ENCODE assay signal across 9 cellular contexts in the genomic region with DNA sequence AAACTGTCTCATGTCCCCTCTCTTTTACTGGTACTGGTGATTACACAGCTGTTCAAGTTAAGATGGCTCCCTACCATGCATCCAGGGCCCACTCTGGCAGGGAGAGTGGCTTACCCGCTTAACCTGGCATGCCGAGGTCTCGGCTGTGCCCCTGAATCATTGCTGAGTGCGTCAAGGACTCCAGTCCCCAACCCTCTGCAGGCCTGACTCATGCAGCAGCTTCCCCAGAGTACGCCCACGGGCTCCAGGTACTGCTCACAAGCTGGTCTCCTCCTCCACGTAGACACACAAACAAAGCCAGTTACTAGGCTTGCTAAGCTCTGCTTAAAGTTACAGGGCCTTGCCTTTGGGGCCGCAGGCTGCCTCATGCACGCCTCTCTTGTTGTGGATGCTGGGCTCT.
A peak's percentile ranks its signal among the peaks of the same experiment; 100 is the strongest.
DNase-seq lines count a peak whose midpoint lies in the region; FAIRE-seq and TF ChIP-seq lines count a peak whose summit lies in the region.
"Had no signal": no experiment of that assay in that cellular context is flagged by ENCODE, and none has a peak within 500 bp of the region (broad histone marks: within the 10 kb centered on the region; RNA-seq: fewer than 3 reads in every experiment).

No MANE protein-coding gene starts in this region.

- no peak overlapping the region for H3K4me3 ChIP-seq in kidney (ENCODE audit: low read length in 2 of 2)
- H3K4me3 ChIP-seq: SJSA1 had no signal

- no peak for TF ChIP-seq CTCF in kidney (IDR thresholded peaks at IDR 0.05; ENCODE audit: borderline replicate concordance, extremely low read depth, insufficient read depth)

- no peak overlapping the region for H3K9ac ChIP-seq in kidney (ENCODE audit: low read length in 2 of 2)

- intact Hi-C loops in kidney (cut with DNase I) = no loop called here

- no peak for FAIRE-seq in kidney (lab: Jason Lieb, UNC)

- no peaks in the 10 kb centered on the region for H3K9me3 ChIP-seq in kidney (ENCODE audit: control insufficient read depth in 1 of 2, low read length in 2 of 2)
- H3K9me3 ChIP-seq: SJSA1 had no signal

- H3K4me1 ChIP-seq in kidney (ENCODE audit: control insufficient read depth in 1 of 2, insufficient read depth in 1 of 2, low read depth in 1 of 2, low read length in 2 of 2) = no peaks in the 10 kb centered on the region
- H3K4me1 ChIP-seq: SJSA1 had no signal

- DNase-seq in NCI-H226 = peak; percentile 97
- DNase-seq in activated T-helper 1 cell treated with Interleukin-2 at 50 U/mL for 16 hours (ENCODE audit: low read depth) = peak; percentile 29
- DNase-seq in kidney = peak; percentile 88
- peak; percentile 94 for DNase-seq in stimulated activated CD8-positive, alpha-beta memory T cell treated with anti-CD3 and anti-CD28 coated beads, Interleukin-4, amount 100 ng/mL, for 48 hours
- DNase-seq in cerebellum (ENCODE audit: low spot score) = no peak
- DNase-seq in NCI-H524 (lab: John Stamatoyannopoulos, UW) = no peak
- DNase-seq in LoVo (ENCODE audit: low spot score) = no peak
- DNase-seq in mucosa of gallbladder (ENCODE audit: low spot score) = no peak

- H3K27ac ChIP-seq in kidney (ENCODE audit: low read depth in 2 of 2, low read length in 2 of 2) = no peak overlapping the region
- H3K27ac ChIP-seq: SJSA1 had no signal

- no peaks in the 10 kb centered on the region for H3K36me3 ChIP-seq in kidney (ENCODE audit: control insufficient read depth in 1 of 2, insufficient read depth in 2 of 2, low read length in 2 of 2)
- H3K36me3 ChIP-seq: SJSA1 had no signal

Comparison
In these comparisons a context has a peak if more than half of its experiments do, and no peak if none do; other contexts are left out.
1. DNase-seq: peak in NCI-H226 (single experiment), activated T-helper 1 cell treated with Interleukin-2 at 50 U/mL for 16 hours (single experiment), kidney (single experiment) and stimulated activated CD8-positive, alpha-beta memory T cell treated with anti-CD3 and anti-CD28 coated beads, Interleukin-4, amount 100 ng/mL, for 48 hours (single experiment); none in cerebellum (single experiment), NCI-H524 (0 of 2), LoVo (single experiment) and mucosa of gallbladder (single experiment).